ENCODE assay signal across 11 cellular contexts in the genomic region with DNA sequence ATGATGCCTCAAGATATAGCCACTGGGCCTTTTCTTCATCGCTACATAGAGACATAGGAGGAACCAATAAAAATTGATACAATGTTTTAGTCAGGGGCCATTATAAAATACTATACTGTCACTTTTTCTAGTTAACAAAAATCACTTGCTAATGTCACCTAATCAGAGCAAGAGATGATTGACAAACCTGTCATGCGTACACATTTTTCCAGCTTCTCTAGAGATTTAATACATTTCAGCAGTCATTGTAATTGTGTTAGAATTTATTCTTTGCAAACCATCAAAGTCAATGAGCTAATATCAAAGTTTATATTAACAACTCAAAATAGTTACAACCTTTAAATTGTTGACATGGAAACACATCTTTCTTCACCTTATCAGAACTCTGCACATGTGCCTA.
"Had no signal": no experiment of that assay in that cellular context is flagged by ENCODE, and none has a peak within 500 bp of the region (broad histone marks: within the 10 kb centered on the region; RNA-seq: fewer than 3 reads in every experiment).

No MANE protein-coding gene starts in this region.

- H3K36me3 ChIP-seq: HAP-1 had no signal

- FAIRE-seq: H1, H54 had no signal

- H3K4me1 ChIP-seq: HAP-1 had no signal

- ATAC-seq: GM23338, HCT116 had no signal

- H3K4me3 ChIP-seq: GM23248, GM23338, HAP-1 had no signal

- H3K9ac ChIP-seq: GM23248 had no signal

- H3K4me2 ChIP-seq: GM23338 had no signal

- H2AFZ ChIP-seq: GM23248, GM23338 had no signal

- DNase-seq: GM23248, GOT3, H7, H9, HCEC 1CT, HFFc6 had no signal

- H3K9me3 ChIP-seq: HAP-1 had no signal

- H3K27ac ChIP-seq: GM23248 had no signal
